In genomic region chr9:96417051-96417586, GRCh38 we compare ENCODE assay signal across 1 cellular context.
TF ChIP-seq lines count a peak whose summit lies in the region.

No MANE protein-coding gene starts in this region.

TF ChIP-seq in K562, 482 proteins besides CTCF, POLR2A, EP300 and RAD21 (continued from another document and continues in another):
- TF ChIP-seq MXD1 (CRISPR knock-in tag; IDR thresholded peaks at IDR 0.05; ENCODE audit: borderline replicate concordance, poor library complexity, severe bottlenecking) = peak; percentile 48
- TF ChIP-seq ETV5 (CRISPR knock-in tag; IDR thresholded peaks at IDR 0.05; ENCODE audit: low read depth) = peak; percentile 39
- TF ChIP-seq ZNF583 (CRISPR knock-in tag; IDR thresholded peaks at IDR 0.05) = peak; percentile 56; the same call in 1 of the 2 replicates
- TF ChIP-seq TRIM24 (IDR thresholded peaks at IDR 0.05) = no peak
- no peak; a peak in 1 of 4 replicates for TF ChIP-seq UBTF (IDR thresholded peaks at IDR 0.05; ENCODE audit: borderline replicate concordance in 1 of 2, low read depth in 2 of 2, low read length in 2 of 2)
- TF ChIP-seq SRSF3 (IDR thresholded peaks at IDR 0.05; ENCODE audit: insufficient read depth, low read length) = no peak
- peak; percentile 57; the same call in 1 of the 2 replicates for TF ChIP-seq ZNF76 (CRISPR knock-in tag; IDR thresholded peaks at IDR 0.05; ENCODE audit: borderline replicate concordance)
- no peak for TF ChIP-seq HNRNPH1 (optimal IDR thresholded peaks at IDR 0.05; ENCODE audit: low read depth, low read length)
- no peak for TF ChIP-seq RFX7 (CRISPR knock-in tag; IDR thresholded peaks at IDR 0.05)
- no peak for TF ChIP-seq TSC22D4 (tag; IDR thresholded peaks at IDR 0.05)
- no peak for TF ChIP-seq AFF4 (CRISPR knock-in tag; IDR thresholded peaks at IDR 0.05)
- TF ChIP-seq MTA1 (IDR thresholded peaks at IDR 0.05; ENCODE audit: borderline replicate concordance) = peak; percentile 96
- peak; percentile 39 for TF ChIP-seq KDM5B (IDR thresholded peaks at IDR 0.05; ENCODE audit: insufficient replicate concordance, low read depth, low read length)
- TF ChIP-seq TBL1XR1 (IDR thresholded peaks at IDR 0.05; ENCODE audit: low read length in 2 of 2) = peak in 1 of 2 experiments; percentile 30; a peak in 1 of 4 replicates
- peak; percentile 93 for TF ChIP-seq C11orf30 (IDR thresholded peaks at IDR 0.05; ENCODE audit: low read depth)
- peak; percentile 99 for TF ChIP-seq TFE3 (CRISPR knock-in tag; IDR thresholded peaks at IDR 0.05)
- TF ChIP-seq PBX2 (CRISPR knock-in tag; IDR thresholded peaks at IDR 0.05; ENCODE audit: low read depth) = no peak
- TF ChIP-seq PBX2 (tag; conservative IDR thresholded peaks at IDR 0.05; ENCODE audit: low read depth) = no peak
- 0 out of 2 replicates have a peak, but pooled peaks have one; percentile 19 for TF ChIP-seq ELF4 (CRISPR knock-in tag; IDR thresholded peaks at IDR 0.05)
- TF ChIP-seq RREB1 (CRISPR knock-in tag; IDR thresholded peaks at IDR 0.05) = 0 out of 2 replicates have a peak, but pooled peaks have one; percentile 58
- TF ChIP-seq SNIP1 (IDR thresholded peaks at IDR 0.05; ENCODE audit: low read depth) = no peak
- TF ChIP-seq PTRF (tag; IDR thresholded peaks at IDR 0.05) = no peak
- TF ChIP-seq SFPQ (IDR thresholded peaks at IDR 0.05; ENCODE audit: low read depth, low read length) = no peak
- TF ChIP-seq DIDO1 (tag; IDR thresholded peaks at IDR 0.05; ENCODE audit: low read depth) = peak; percentile 49; the same call in 1 of the 2 replicates
- peak; percentile 35; the same call in 1 of the 2 replicates for TF ChIP-seq ZNF511 (CRISPR knock-in tag; IDR thresholded peaks at IDR 0.05)
- peak; percentile 29; the same call in 1 of the 2 replicates for TF ChIP-seq L3MBTL2 (IDR thresholded peaks at IDR 0.05)
- TF ChIP-seq ATF7 (IDR thresholded peaks at IDR 0.05) = peak; percentile 90
- 0 out of 2 replicates have a peak, but pooled peaks have one; percentile 43 for TF ChIP-seq NR4A1 (CRISPR knock-in tag; IDR thresholded peaks at IDR 0.05)
- TF ChIP-seq NR4A1 (tag; IDR thresholded peaks at IDR 0.05) = no peak
- TF ChIP-seq ZNF124 (CRISPR knock-in tag; IDR thresholded peaks at IDR 0.05) = no peak
- TF ChIP-seq E2F4 (CRISPR knock-in tag; IDR thresholded peaks at IDR 0.05; ENCODE audit: low read depth) = 0 out of 2 replicates have a peak, but pooled peaks have one; percentile 63
- TF ChIP-seq ZBTB9 (CRISPR knock-in tag; IDR thresholded peaks at IDR 0.05) = peak; percentile 74; the same call in 1 of the 2 replicates
- no peak for TF ChIP-seq SMAD1 (IDR thresholded peaks at IDR 0.05; ENCODE audit: low read depth, low read length, partially characterized antibody)
- TF ChIP-seq TBP (optimal IDR thresholded peaks at IDR 0.05; ENCODE audit: low read depth, low read length) = peak; percentile 66
- no peak for TF ChIP-seq POLR2AphosphoS2 (IDR thresholded peaks at IDR 0.05; ENCODE audit: low read length)
